ENCODE assay signal across 21 cellular contexts in genomic region chr2:176391020-176391419, GRCh38.
"Had no signal": no experiment of that assay in that cellular context is flagged by ENCODE, and none has a peak within 500 bp of the region (broad histone marks: within the 10 kb centered on the region; RNA-seq: fewer than 3 reads in every experiment).

No MANE protein-coding gene starts in this region.

- H2AFZ ChIP-seq: parathyroid adenoma had no signal

- H3K27ac ChIP-seq: brain microvascular endothelial cell, gastrocnemius medialis, neutrophil, parathyroid adenoma, transverse colon had no signal

- ATAC-seq: activated CD4-positive, CD25-positive, alpha-beta regulatory T cell treated with anti-CD3 and anti-CD28 coated beads, Interleukin-2, amount 50 U/mL, for 24 hours; activated CD8-positive, alpha-beta T cell treated with anti-CD3 and anti-CD28 coated beads, Interleukin-2, amount 10 ng/mL, durations not matched to agents 7 days and 5 days; gastrocnemius medialis; heart left ventricle; mucosa of descending colon; naive thymus-derived CD4-positive, alpha-beta T cell had no signal

- DNase-seq: activated CD4-positive, alpha-beta T cell treated with anti-CD3 and anti-CD28 coated beads, Interleukin-2, amount 10 ng/mL, durations not matched to agents 7 days and 5 days; activated CD8-positive, alpha-beta T cell treated with anti-CD3 and anti-CD28 coated beads, Interleukin-2, amount 10 ng/mL, durations not matched to agents 7 days and 5 days; activated naive CD4-positive, alpha-beta T cell treated with anti-CD3 and anti-CD28 coated beads for 36 hours; activated T-cell treated with anti-CD3 and anti-CD28 coated beads, Interleukin-2, amount 50 U/mL, for 24 hours; brain microvascular endothelial cell; central memory CD4-positive, alpha-beta T cell; erythroblast; gastrocnemius medialis; heart left ventricle; immature natural killer cell; kidney glomerular epithelial cell; mesenchymal stem cell; mucosa of descending colon; naive thymus-derived CD4-positive, alpha-beta T cell; stimulated activated CD4-positive, alpha-beta T cell treated with anti-CD3 and anti-CD28 coated beads, Interleukin-12 subunit alpha, Interleukin-12 subunit beta, amount 100 ng/mL, for 4 hours; stimulated activated CD4-positive, alpha-beta T cell treated with anti-CD3 and anti-CD28 coated beads, Interleukin-2, amount 100 ng/mL, for 24 hours; stimulated activated naive CD4-positive, alpha-beta T cell treated with Interleukin-2 at 50 U/mL for 16 hours; transverse colon had no signal

- H3K9me3 ChIP-seq: gastrocnemius medialis, heart left ventricle, mucosa of descending colon, neutrophil, transverse colon had no signal

- H3K4me1 ChIP-seq: parathyroid adenoma had no signal

- H3K9ac ChIP-seq: parathyroid adenoma had no signal

- H3K4me3 ChIP-seq: gastrocnemius medialis, heart left ventricle, mucosa of descending colon, transverse colon had no signal

- H3K36me3 ChIP-seq: brain microvascular endothelial cell, gastrocnemius medialis, heart left ventricle, neutrophil, transverse colon had no signal

- H3K27me3 ChIP-seq: brain microvascular endothelial cell, gastrocnemius medialis, heart left ventricle, transverse colon had no signal

- H3K79me2 ChIP-seq: parathyroid adenoma had no signal
